ENCODE assay signal across 26 cellular contexts in the genomic region with DNA sequence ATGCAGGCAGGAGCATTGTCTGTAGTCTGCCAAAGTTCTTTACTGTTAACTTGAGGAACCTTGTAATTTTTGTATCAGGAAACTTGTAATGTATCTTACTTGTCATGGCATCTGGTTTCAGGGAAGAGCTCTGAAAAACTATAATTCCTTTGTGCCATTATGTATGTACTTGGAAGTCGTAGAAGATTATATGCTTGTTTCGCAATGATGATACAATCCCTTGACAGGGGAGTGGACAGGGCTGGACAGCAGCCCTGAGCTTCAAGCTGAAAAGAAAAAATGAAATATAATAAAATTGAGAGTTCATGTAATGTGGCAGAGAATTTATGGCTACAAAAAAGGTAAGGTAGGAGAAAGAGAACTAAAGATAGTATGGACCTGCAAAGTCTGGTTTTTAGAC.
"Had no signal": no experiment of that assay in that cellular context is flagged by ENCODE, and none has a peak within 500 bp of the region (broad histone marks: within the 10 kb centered on the region; RNA-seq: fewer than 3 reads in every experiment).

No MANE protein-coding gene starts in this region.

- H3K4me3 ChIP-seq: adrenal gland, breast epithelium, SJSA1 had no signal

- H3K4me1 Mint-ChIP-seq: activated B cell treated with CpG ODN at 0.5 μM for 24 hours; activated CD4-positive, alpha-beta T cell treated with anti-CD3 and anti-CD28 coated beads, Interleukin-2, amount 10 ng/mL, durations not matched to agents 24 days and 14 days; activated naive CD8-positive, alpha-beta T cell treated with anti-CD3 and anti-CD28 coated beads for 36 hours had no signal

- H3K36me3 Mint-ChIP-seq: activated CD8-positive, alpha-beta memory T cell treated with anti-CD3 and anti-CD28 coated beads, Interleukin-2, amount 10 ng/mL, durations not matched to agents 7 days and 5 days; activated naive CD8-positive, alpha-beta T cell treated with anti-CD3 and anti-CD28 coated beads for 36 hours had no signal

- ATAC-seq: activated CD8-positive, alpha-beta memory T cell treated with anti-CD3 and anti-CD28 coated beads, Interleukin-2, amount 10 ng/mL, durations not matched to agents 7 days and 5 days; PC-3 had no signal

- H3K4me1 ChIP-seq: adrenal gland, breast epithelium had no signal

- H3K27ac Mint-ChIP-seq: activated B cell treated with CpG ODN at 0.5 μM for 24 hours; activated CD4-positive, alpha-beta T cell treated with anti-CD3 and anti-CD28 coated beads, Interleukin-2, amount 10 ng/mL, durations not matched to agents 24 days and 14 days; activated CD8-positive, alpha-beta memory T cell treated with anti-CD3 and anti-CD28 coated beads, Interleukin-2, amount 10 ng/mL, durations not matched to agents 7 days and 5 days; activated naive CD8-positive, alpha-beta T cell treated with anti-CD3 and anti-CD28 coated beads for 36 hours; activated T-cell treated with anti-CD3 and anti-CD28 coated beads, Interleukin-2, amount 50 U/mL, for 24 hours; T-helper 1 cell treated with Interleukin-12 subunit alpha and Interleukin-12 subunit beta and Interleukin-4 antibody, amounts not matched to agents 30 μg/mL and 1 μg/mL, for 36 hours had no signal

- H3K27ac ChIP-seq: adrenal gland, breast epithelium, KMS-11, SJSA1 had no signal

- H3K4me3 Mint-ChIP-seq: activated B cell treated with CpG ODN at 0.5 μM for 24 hours; activated CD4-positive, alpha-beta T cell treated with anti-CD3 and anti-CD28 coated beads, Interleukin-2, amount 10 ng/mL, durations not matched to agents 24 days and 14 days; activated CD8-positive, alpha-beta memory T cell treated with anti-CD3 and anti-CD28 coated beads, Interleukin-2, amount 10 ng/mL, durations not matched to agents 7 days and 5 days; activated naive CD8-positive, alpha-beta T cell treated with anti-CD3 and anti-CD28 coated beads for 36 hours; activated T-cell treated with anti-CD3 and anti-CD28 coated beads, Interleukin-2, amount 50 U/mL, for 24 hours; T-helper 1 cell treated with Interleukin-12 subunit alpha and Interleukin-12 subunit beta and Interleukin-4 antibody, amounts not matched to agents 30 μg/mL and 1 μg/mL, for 36 hours had no signal

- H3K9me3 ChIP-seq: adrenal gland, breast epithelium, SJSA1 had no signal

- H3K27me3 ChIP-seq: adrenal gland, breast epithelium, SJSA1 had no signal

- H3K4me2 ChIP-seq: KMS-11 had no signal

- H3K9me3 Mint-ChIP-seq: activated B cell treated with CpG ODN at 0.5 μM for 24 hours; activated CD4-positive, alpha-beta T cell treated with anti-CD3 and anti-CD28 coated beads, Interleukin-2, amount 10 ng/mL, durations not matched to agents 24 days and 14 days; activated naive CD8-positive, alpha-beta T cell treated with anti-CD3 and anti-CD28 coated beads for 36 hours; activated T-cell treated with anti-CD3 and anti-CD28 coated beads, Interleukin-2, amount 50 U/mL, for 24 hours; T-helper 1 cell treated with Interleukin-12 subunit alpha and Interleukin-12 subunit beta and Interleukin-4 antibody, amounts not matched to agents 30 μg/mL and 1 μg/mL, for 36 hours had no signal

- DNase-seq: activated B cell treated with CpG ODN at 0.5 μM for 24 hours; activated CD4-positive, alpha-beta T cell treated with anti-CD3 and anti-CD28 coated beads for 1 hour; activated CD4-positive, alpha-beta T cell treated with anti-CD3 and anti-CD28 coated beads, Interleukin-2, amount 10 ng/mL, durations not matched to agents 24 days and 14 days; activated CD4-positive, alpha-beta T cell treated with anti-CD3 and anti-CD28 coated beads, Interleukin-2, amount 50 U/mL, for 48 hours; activated CD8-positive, alpha-beta memory T cell treated with anti-CD3 and anti-CD28 coated beads, Interleukin-2, amount 10 ng/mL, durations not matched to agents 7 days and 5 days; activated effector memory CD4-positive, alpha-beta T cell treated with anti-CD3 and anti-CD28 coated beads, Interleukin-2, amount 50 U/mL, for 16 hours; activated naive CD4-positive, alpha-beta T cell treated with Interleukin-2 at 50 U/mL for 16 hours; activated naive CD8-positive, alpha-beta T cell treated with anti-CD3 and anti-CD28 coated beads for 36 hours; activated T-cell treated with anti-CD3 and anti-CD28 coated beads, Interleukin-2, amount 50 U/mL, for 24 hours; adrenal gland; aorta; caudate nucleus; MM.1S; NCI-H1105; NCI-H1436 treated with DMSO at 0.1 percent for 48 hours; NCI-H187; NCI-H2081; NCI-H446; NCI-H524; PC-3; SHP77 had no signal

- H3K27me3 Mint-ChIP-seq: activated B cell treated with CpG ODN at 0.5 μM for 24 hours; activated naive CD8-positive, alpha-beta T cell treated with anti-CD3 and anti-CD28 coated beads for 36 hours had no signal

- H3K36me3 ChIP-seq: adrenal gland, breast epithelium, SJSA1 had no signal

- FAIRE-seq: RCC 7860 had no signal

- H3K9ac ChIP-seq: KMS-11 had no signal
